12 cellular contexts compared by ENCODE assay signal in the genomic region with DNA sequence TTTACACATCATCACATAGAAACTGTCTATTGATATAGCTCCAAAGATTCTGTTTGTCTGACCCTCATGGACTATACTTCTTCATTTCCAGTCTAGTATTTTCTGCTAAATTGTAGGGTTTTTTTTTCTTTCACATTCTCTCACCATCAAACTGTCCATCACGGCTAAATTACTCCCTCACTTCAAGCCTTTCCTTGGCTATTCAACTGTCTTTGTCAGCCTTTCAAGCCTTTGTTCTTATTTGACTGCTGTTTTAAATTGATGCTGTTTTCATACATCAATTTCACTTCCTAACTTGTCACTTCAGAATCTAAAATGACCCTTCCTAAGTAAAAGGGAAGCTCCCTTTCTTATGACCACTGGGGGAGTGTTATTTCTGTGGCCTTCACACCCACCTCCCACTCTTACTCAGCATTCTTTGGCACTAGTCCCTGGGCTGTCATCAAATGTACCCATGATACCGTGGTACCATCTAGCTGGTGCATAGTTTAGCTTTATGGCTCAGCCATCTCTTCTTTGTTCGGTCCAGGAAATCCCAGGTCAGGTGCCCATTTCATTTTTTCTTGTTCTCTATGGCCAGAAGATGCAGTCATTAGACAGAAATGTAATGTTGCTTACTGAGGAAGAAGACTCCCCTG. TPM values are rescaled to one million over a fixed set of nuclear protein-coding genes. Genes with fewer than 3 reads are reported as not detected.
DNase-seq lines count a peak whose midpoint lies in the region; ATAC-seq and TF ChIP-seq lines count a peak whose summit lies in the region.
"Had no signal": no experiment of that assay in that cellular context is flagged by ENCODE, and none has a peak within 500 bp of the region (broad histone marks: within the 10 kb centered on the region; RNA-seq: fewer than 3 reads in every experiment).

No MANE protein-coding gene starts in this region.

- intact Hi-C loops in stomach (cut with DNase I; ENCODE audit: low total_unique reads): no loop called here

- H3K36me3 ChIP-seq in HUES6 (ENCODE audit: control insufficient read depth, insufficient read depth, low read length): peaks cover 82% of the 10 kb centered on the region
- peaks cover 74% of the 10 kb centered on the region for H3K36me3 ChIP-seq in iPS-18a (ENCODE audit: control insufficient read depth, low read depth, low read length)
- H3K36me3 ChIP-seq in thoracic aorta: peaks cover 21% of the 10 kb centered on the region
- peaks cover 3 to 17% (median 13%) of the 10 kb centered on the region in 4 donors for H3K36me3 ChIP-seq in stomach
- H3K36me3 ChIP-seq: gastrocnemius medialis, Peyer's patch, WERI-Rb-1 had no signal

- 58 to 77% (median 71%) methylated on average over 3 of the region's 3 CpGs for WGBS in stomach, 5 donors

- H3K27me3 ChIP-seq in HUES6 (ENCODE audit: control insufficient read depth, insufficient read depth, low read length) (no peaks in the 10 kb centered on the region), iPS-18a (ENCODE audit: control insufficient read depth, insufficient read depth, low read length) (no peaks in the 10 kb centered on the region), thoracic aorta (replicated peaks; ENCODE audit: insufficient read depth) (no peaks in the 10 kb centered on the region), stomach (no peaks in the 10 kb centered on the region)
- H3K27me3 ChIP-seq: gastrocnemius medialis, Peyer's patch had no signal

- H3K4me1 ChIP-seq in HUES6 (ENCODE audit: control insufficient read depth, insufficient read depth, low read length) (peaks cover 36% of the 10 kb centered on the region), iPS-18a (ENCODE audit: control insufficient read depth, low read depth, low read length) (peaks cover 46% of the 10 kb centered on the region), thoracic aorta (ENCODE audit: control insufficient read depth in 1 of 2, low read depth in 2 of 2) (peaks cover 14 to 77% of the 10 kb centered on the region in 2 donors), stomach (peaks cover 0 to 22% (median 1%) of the 10 kb centered on the region in 4 donors)
- H3K4me1 ChIP-seq: gastrocnemius medialis, Peyer's patch had no signal

- no peak overlapping the region for H3K27ac ChIP-seq in HUES6 (ENCODE audit: low read depth, low read length)
- no peak overlapping the region for H3K27ac ChIP-seq in iPS-18a (ENCODE audit: low read length)
- H3K27ac ChIP-seq in thoracic aorta: peak overlapping the region; percentile 1 to 99
- no peak overlapping the region for H3K27ac ChIP-seq in stomach
- H3K27ac ChIP-seq: gastrocnemius medialis, Peyer's patch, WERI-Rb-1 had no signal

- no peak for TF ChIP-seq POLR2A in stomach (IDR thresholded peaks at IDR 0.05)

- DNase-seq in astrocyte of the hippocampus (ENCODE audit: low read depth, low spot score) (peak; percentile 69), thoracic aorta (ENCODE audit: low spot score) (peak; percentile 15), stomach (no peak)
- DNase-seq in stimulated activated CD4-positive, alpha-beta T cell treated with anti-CD3 and anti-CD28 coated beads, Interleukin-12 subunit alpha, Interleukin-12 subunit beta, amount 100 ng/mL, for 4 hours: no peak
- DNase-seq in activated CD8-positive, alpha-beta memory T cell treated with anti-CD3 and anti-CD28 coated beads, Interleukin-2, amount 50 U/mL, for 4 hours: no peak
- DNase-seq: gastrocnemius medialis, KBM-7, Peyer's patch, WERI-Rb-1 had no signal

- TF ChIP-seq CTCF in thoracic aorta (IDR thresholded peaks at IDR 0.05): no peak
- no peak for TF ChIP-seq CTCF in stomach (IDR thresholded peaks at IDR 0.05)

- TF ChIP-seq EP300 in stomach (IDR thresholded peaks at IDR 0.05): no peak

- peak overlapping the region; percentile 26; the same call in 1 of the 2 replicates for H3K4me3 ChIP-seq in HUES6 (ENCODE audit: low read depth, low read length)
- H3K4me3 ChIP-seq in iPS-18a (ENCODE audit: low read length): peak overlapping the region; percentile 13
- H3K4me3 ChIP-seq in thoracic aorta: peak overlapping the region; percentile 36
- no peak overlapping the region for H3K4me3 ChIP-seq in stomach
- H3K4me3 ChIP-seq: gastrocnemius medialis, Peyer's patch had no signal

- H3K9me3 ChIP-seq in HUES6 (ENCODE audit: control insufficient read depth, insufficient read depth, low read depth, low read length): no peaks in the 10 kb centered on the region
- H3K9me3 ChIP-seq in iPS-18a (ENCODE audit: control insufficient read depth, low read depth, low read length): no peaks in the 10 kb centered on the region
- H3K9me3 ChIP-seq in thoracic aorta: no peaks in the 10 kb centered on the region
- H3K9me3 ChIP-seq in stomach: no peaks in the 10 kb centered on the region
- H3K9me3 ChIP-seq: gastrocnemius medialis, Peyer's patch had no signal

- H3K9ac ChIP-seq in HUES6 (ENCODE audit: low read length) (no peak overlapping the region), iPS-18a (ENCODE audit: low read length) (no peak overlapping the region)

- ATAC-seq in thoracic aorta (ENCODE audit: insufficient number of reproducible peaks, low FRiP score, low read depth) (no peak), GM19328 (IDR thresholded peaks at IDR 0.05; ENCODE audit: unreplicated experiment) (no peak)
- ATAC-seq: gastrocnemius medialis had no signal

RNA-seq across cellular contexts. Expression of a gene that starts 8.6 kb away (rescaled TPM):
- total RNA-seq in thoracic aorta (100 to 1,000 TPM; 199 to 281 TPM), stomach (10 to 100 TPM in 4 of 5 donors, under 1 TPM in 1; 0.29 to 99.1 (median 47.8) TPM)
- 10 to 100 TPM in 1 of 3 donors, 1 to 10 TPM in 2; 7.6 to 23.9 (median 9.5) TPM for polyA plus RNA-seq in stomach

Comparison
In these comparisons a context has a peak if more than half of its experiments do, and no peak if none do; other contexts are left out.
1. H3K27ac ChIP-seq: peak in thoracic aorta (2 of 2); none in HUES6 (single experiment), iPS-18a (single experiment) and stomach (0 of 5).
2. H3K4me3 ChIP-seq: peak in HUES6 (single experiment), iPS-18a (single experiment) and thoracic aorta (single experiment); none in stomach (0 of 4).
3. DNase-seq: peak in astrocyte of the hippocampus (single experiment) and thoracic aorta (single experiment); none in stomach (single experiment), stimulated activated CD4-positive, alpha-beta T cell treated with anti-CD3 and anti-CD28 coated beads, Interleukin-12 subunit alpha, Interleukin-12 subunit beta, amount 100 ng/mL, for 4 hours (single experiment) and activated CD8-positive, alpha-beta memory T cell treated with anti-CD3 and anti-CD28 coated beads, Interleukin-2, amount 50 U/mL, for 4 hours (single experiment).